ENCODE assay signal across 12 cellular contexts in genomic region chrX:119618439-119618838, GRCh38. TPM values are rescaled to one million over a fixed set of nuclear protein-coding genes. Genes with fewer than 3 reads are reported as not detected.
DNase-seq lines count a peak whose midpoint lies in the region; ATAC-seq and TF ChIP-seq lines count a peak whose summit lies in the region.
"Had no signal": no experiment of that assay in that cellular context is flagged by ENCODE, and none has a peak within 500 bp of the region (broad histone marks: within the 10 kb centered on the region; RNA-seq: fewer than 3 reads in every experiment).

No MANE protein-coding gene starts in this region.

- TF ChIP-seq EP300 in sigmoid colon (IDR thresholded peaks at IDR 0.05): no peak

- H3K4me3 Mint-ChIP-seq in immature natural killer cell: no peak overlapping the region
- H3K4me3 Mint-ChIP-seq in CD4-positive, alpha-beta T cell: no peak overlapping the region
- no peak overlapping the region for H3K4me3 Mint-ChIP-seq in Caco-2 (ENCODE audit: unreplicated experiment)
- H3K4me3 Mint-ChIP-seq in T-helper 2 cell treated with Interferon-gamma antibody and Interleukin-4, amounts not matched to agents 5 μg/mL and 100 μg/mL, for 36 hours: no peak overlapping the region
- H3K4me3 Mint-ChIP-seq: nephron had no signal

- H3K4me1 Mint-ChIP-seq in immature natural killer cell (peaks cover 19 to 27% of the 10 kb centered on the region in 2 donors), Caco-2 (ENCODE audit: low read depth, unreplicated experiment) (no peaks in the 10 kb centered on the region)
- H3K4me1 Mint-ChIP-seq in CD4-positive, alpha-beta T cell (ENCODE audit: low read depth): peaks cover 3% of the 10 kb centered on the region
- H3K4me1 Mint-ChIP-seq in T-helper 2 cell treated with Interferon-gamma antibody and Interleukin-4, amounts not matched to agents 5 μg/mL and 100 μg/mL, for 36 hours (ENCODE audit: low read depth): no peaks in the 10 kb centered on the region

- TF ChIP-seq POLR2A in sigmoid colon (IDR thresholded peaks at IDR 0.05): no peak

- POLR2A ChIA-PET in CD4-positive, alpha-beta T cell (lab: Charles Lee): no interaction called here
- POLR2A ChIA-PET in Caco-2 (lab: Charles Lee): no interaction called here

- CTCF ChIA-PET in CD4-positive, alpha-beta T cell (lab: Charles Lee): interaction anchor here (1.7 to 3.1 kb wide), 2 partner anchors 18 to 111 kb away, joined by 3 to 12 read pairs; no protein-coding TSS in a partner anchor
- CTCF ChIA-PET in Caco-2 (lab: Charles Lee): no interaction called here

- H3K4me1 ChIP-seq in NT2/D1 (ENCODE audit: insufficient read depth, insufficient read length) (peaks cover 3% of the 10 kb centered on the region), Caco-2 (no peaks in the 10 kb centered on the region), sigmoid colon (peaks cover 0 to 7% (median 0%) of the 10 kb centered on the region in 4 donors)
- H3K4me1 ChIP-seq: breast epithelium had no signal

- H3K9me3 Mint-ChIP-seq in immature natural killer cell (no peaks in the 10 kb centered on the region), Caco-2 (ENCODE audit: unreplicated experiment) (no peaks in the 10 kb centered on the region)
- H3K9me3 Mint-ChIP-seq in CD4-positive, alpha-beta T cell: no peaks in the 10 kb centered on the region
- no peaks in the 10 kb centered on the region for H3K9me3 Mint-ChIP-seq in T-helper 2 cell treated with Interferon-gamma antibody and Interleukin-4, amounts not matched to agents 5 μg/mL and 100 μg/mL, for 36 hours
- H3K9me3 Mint-ChIP-seq: nephron had no signal

- peak; percentile 51 for ATAC-seq in GM19324 (IDR thresholded peaks at IDR 0.05; ENCODE audit: low FRiP score, unreplicated experiment)
- ATAC-seq in CD4-positive, alpha-beta T cell (ENCODE audit: poor library complexity): no peak

- no TSS peak for BruUV-seq in Caco-2 (replicated peaks; lab: Mats Ljungman, UMichigan)

- TF ChIP-seq CTCF in CD4-positive, alpha-beta T cell (IDR thresholded peaks at IDR 0.05): no peak
- no peak for TF ChIP-seq CTCF in Caco-2 (IDR thresholded peaks at IDR 0.05; ENCODE audit: insufficient read depth in 1 of 2, low read depth in 1 of 2, low read length in 1 of 2, severe bottlenecking in 1 of 2, unreplicated experiment in 1 of 2)
- TF ChIP-seq CTCF in sigmoid colon (IDR thresholded peaks at IDR 0.05): no peak

- H3K36me3 Mint-ChIP-seq in immature natural killer cell (peaks cover 0 to 7% (median 3%) of the 10 kb centered on the region in 3 donors), Caco-2 (ENCODE audit: insufficient read depth, unreplicated experiment) (no peaks in the 10 kb centered on the region)
- peaks cover 15% of the 10 kb centered on the region for H3K36me3 Mint-ChIP-seq in CD4-positive, alpha-beta T cell (ENCODE audit: low read depth)
- H3K36me3 Mint-ChIP-seq in T-helper 2 cell treated with Interferon-gamma antibody and Interleukin-4, amounts not matched to agents 5 μg/mL and 100 μg/mL, for 36 hours (ENCODE audit: low read depth): peaks cover 13% of the 10 kb centered on the region

- no peaks in the 10 kb centered on the region for H3K36me3 ChIP-seq in NT2/D1 (ENCODE audit: insufficient read depth, insufficient read length, low read length)
- H3K36me3 ChIP-seq in Caco-2 (ENCODE audit: control insufficient read depth, insufficient read depth, low read length): no peaks in the 10 kb centered on the region
- H3K36me3 ChIP-seq in sigmoid colon: no peaks in the 10 kb centered on the region
- H3K36me3 ChIP-seq: breast epithelium, stomach had no signal

- peak overlapping the region; percentile 28 to 80 (median 58) for H3K27ac Mint-ChIP-seq in immature natural killer cell
- no peak overlapping the region for H3K27ac Mint-ChIP-seq in CD4-positive, alpha-beta T cell
- no peak overlapping the region for H3K27ac Mint-ChIP-seq in Caco-2 (ENCODE audit: unreplicated experiment)
- H3K27ac Mint-ChIP-seq in T-helper 2 cell treated with Interferon-gamma antibody and Interleukin-4, amounts not matched to agents 5 μg/mL and 100 μg/mL, for 36 hours: no peak overlapping the region

- H3K9me3 ChIP-seq in NT2/D1 (ENCODE audit: insufficient read depth, low read length) (no peaks in the 10 kb centered on the region), Caco-2 (no peaks in the 10 kb centered on the region), sigmoid colon (no peaks in the 10 kb centered on the region)
- H3K9me3 ChIP-seq in CD4-positive, alpha-beta T cell (ENCODE audit: control insufficient read depth, low read length): no peaks in the 10 kb centered on the region
- H3K9me3 ChIP-seq: breast epithelium, stomach had no signal

- H3K27me3 ChIP-seq in NT2/D1 (ENCODE audit: insufficient read depth, insufficient read length): no peaks in the 10 kb centered on the region
- H3K27me3 ChIP-seq in CD4-positive, alpha-beta T cell (ENCODE audit: control insufficient read depth, insufficient read depth, low read length): no peaks in the 10 kb centered on the region
- no peaks in the 10 kb centered on the region for H3K27me3 ChIP-seq in Caco-2 (replicated peaks; ENCODE audit: control insufficient read depth, insufficient read depth, low read length)
- H3K27me3 ChIP-seq in sigmoid colon: no peaks in the 10 kb centered on the region
- H3K27me3 ChIP-seq: breast epithelium, stomach had no signal

- H3K27me3 Mint-ChIP-seq in immature natural killer cell (ENCODE audit: low read depth in 3 of 3): peaks cover 0 to 3% (median 3%) of the 10 kb centered on the region in 3 donors
- H3K27me3 Mint-ChIP-seq in CD4-positive, alpha-beta T cell: no peaks in the 10 kb centered on the region
- no peaks in the 10 kb centered on the region for H3K27me3 Mint-ChIP-seq in Caco-2 (ENCODE audit: insufficient read depth, unreplicated experiment)
- H3K27me3 Mint-ChIP-seq in T-helper 2 cell treated with Interferon-gamma antibody and Interleukin-4, amounts not matched to agents 5 μg/mL and 100 μg/mL, for 36 hours (ENCODE audit: low read depth): no peaks in the 10 kb centered on the region

- DNase-seq in CD1c-positive myeloid dendritic cell (ENCODE audit: extremely low spot score) (peak; percentile 70), NT2/D1 (ENCODE audit: low read depth, low spot score) (no peak), immature natural killer cell (no peak), Caco-2 (no peak), sigmoid colon (no peak)
- DNase-seq in CD4-positive, alpha-beta T cell: no peak
- DNase-seq in T-helper 2 cell treated with Interferon-gamma antibody and Interleukin-4, amounts not matched to agents 5 μg/mL and 100 μg/mL, for 36 hours (ENCODE audit: low spot score): no peak

- WGBS in sigmoid colon, 2 donors: 53 to 85% methylated on average over 5 of the region's 5 CpGs

- peak overlapping the region; percentile 9 for H3K9ac ChIP-seq in NT2/D1 (ENCODE audit: insufficient read length, low read depth)

- intact Hi-C loops in CD4-positive, alpha-beta T cell (cut with DNase I, micrococcal nuclease): no loop called here
- intact Hi-C loops in Caco-2 (cut with micrococcal nuclease; ENCODE audit: unreplicated experiment) (no loop called here), sigmoid colon (cut with DNase I) (no loop called here)

- no peak overlapping the region for H3K4me3 ChIP-seq in NT2/D1 (ENCODE audit: insufficient read length, low read depth)
- no peak overlapping the region for H3K4me3 ChIP-seq in Caco-2 (ENCODE audit: low read depth, low read length)
- H3K4me3 ChIP-seq in sigmoid colon: no peak overlapping the region
- H3K4me3 ChIP-seq: breast epithelium, SK-N-MC, stomach had no signal

- no peak overlapping the region for H3K27ac ChIP-seq in CD4-positive, alpha-beta T cell (ENCODE audit: low read depth, low read length)
- no peak overlapping the region for H3K27ac ChIP-seq in sigmoid colon
- H3K27ac ChIP-seq: breast epithelium, SK-N-MC had no signal

RNA-seq across cellular contexts. Expression of gene NKRF, which starts 12.2 kb away (rescaled TPM):
- 1 to 10 TPM; 2.4 to 4.2 (median 2.6) TPM for polyA plus RNA-seq in immature natural killer cell
- total RNA-seq in CD4-positive, alpha-beta T cell: 10 to 100 TPM; 16.4 to 16.5 TPM
- total RNA-seq in Caco-2 (2022): 14.4 and 16.6 TPM in 2 replicates
- 1 to 10 TPM; 4.8 to 6.1 (median 5.0) TPM for total RNA-seq in sigmoid colon
- polyA plus RNA-seq in sigmoid colon: 1 to 10 TPM; 2.4 to 5.3 (median 2.5) TPM

RNA-seq across cellular contexts. Expression of gene UBE2A, which starts 44.1 kb away (rescaled TPM):
- 10 to 100 TPM; 72.8 to 96.1 (median 76.0) TPM for polyA plus RNA-seq in immature natural killer cell
- total RNA-seq in CD4-positive, alpha-beta T cell: 100 to 1,000 TPM in 1 of 2 experiments, 10 to 100 TPM in 1; 88.8 to 101 TPM
- 49.6 and 52.9 TPM in 2 replicates for total RNA-seq in Caco-2 (2022)
- 10 to 100 TPM; 26.7 to 51.7 (median 43.1) TPM for total RNA-seq in sigmoid colon
- 100 to 1,000 TPM in 1 of 3 donors, 10 to 100 TPM in 2; 71.1 to 228 (median 93.1) TPM for polyA plus RNA-seq in sigmoid colon

RNA-seq across cellular contexts. Expression of gene STEEP1, which starts 53.2 kb away (rescaled TPM):
- polyA plus RNA-seq in immature natural killer cell: 10 to 100 TPM in 2 of 3 donors, 1 to 10 TPM in 1; 5.5 to 21.1 (median 11.2) TPM
- total RNA-seq in CD4-positive, alpha-beta T cell: 10 to 100 TPM; 25.1 to 27.0 TPM
- 22.7 and 29.2 TPM in 2 replicates for total RNA-seq in Caco-2 (2022)
- 10 to 100 TPM; 19.7 to 25.0 (median 21.9) TPM for total RNA-seq in sigmoid colon
- polyA plus RNA-seq in sigmoid colon: 10 to 100 TPM; 16.8 to 30.3 (median 20.3) TPM

Comparison
In these comparisons a context has a peak if more than half of its experiments do, and no peak if none do; other contexts are left out.
1. H3K27ac Mint-ChIP-seq: peak in immature natural killer cell (6 of 6); none in CD4-positive, alpha-beta T cell (single experiment), Caco-2 (single experiment) and T-helper 2 cell treated with Interferon-gamma antibody and Interleukin-4, amounts not matched to agents 5 μg/mL and 100 μg/mL, for 36 hours (single experiment).